17 cellular contexts compared by ENCODE assay signal in genomic region chr6:159250633-159251032, GRCh38.
"Had no signal": no experiment of that assay in that cellular context is flagged by ENCODE, and none has a peak within 500 bp of the region (broad histone marks: within the 10 kb centered on the region; RNA-seq: fewer than 3 reads in every experiment).

No MANE protein-coding gene starts in this region.

- H3K9me3 ChIP-seq: colonic mucosa, gastroesophageal sphincter, heart left ventricle, left lung, lower lobe of right lung, mucosa of descending colon had no signal

- DNase-seq: colonic mucosa; cortex of kidney; effector CD8-positive, alpha-beta T cell; effector memory CD8-positive, alpha-beta T cell; endodermal cell; erythroblast; foreskin keratinocyte; heart left ventricle; hippocampal formation; left cardiac atrium; left lung; left ventricle myocardium superior; lower lobe of right lung; mesenchymal stem cell; mucosa of descending colon had no signal

- H3K27ac ChIP-seq: colonic mucosa, epithelial cell of prostate, foreskin keratinocyte, lower lobe of right lung had no signal

- H3K27me3 ChIP-seq: colonic mucosa, foreskin keratinocyte, gastroesophageal sphincter, heart left ventricle, left lung had no signal

- H3K36me3 ChIP-seq: colonic mucosa, gastroesophageal sphincter, heart left ventricle, left lung, lower lobe of right lung had no signal

- H3K4me1 ChIP-seq: colonic mucosa, foreskin keratinocyte, left lung, lower lobe of right lung had no signal

- H3K4me3 ChIP-seq: colonic mucosa, gastroesophageal sphincter, heart left ventricle, left lung, lower lobe of right lung, mucosa of descending colon had no signal
